10 cellular contexts compared by ENCODE assay signal in the genomic region with DNA sequence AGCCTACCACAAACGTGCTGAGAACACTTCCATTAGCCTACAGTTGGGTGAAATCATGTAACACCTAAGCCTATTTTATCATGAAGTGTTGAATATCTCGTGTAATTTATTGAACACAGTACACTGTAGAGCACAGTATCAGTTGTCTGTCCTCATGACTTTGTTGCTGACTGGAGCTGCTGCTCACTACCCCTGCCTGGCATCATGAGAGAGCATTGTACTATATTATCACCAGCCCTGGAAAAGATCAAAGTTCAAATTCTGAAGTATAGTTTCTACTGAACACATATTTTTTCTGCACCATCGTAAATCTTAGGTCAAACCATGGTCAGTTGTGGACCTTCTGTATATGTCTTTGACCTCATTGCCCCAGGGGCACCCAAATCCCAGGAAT.
A peak's percentile ranks its signal among the peaks of the same experiment; 100 is the strongest.
DNase-seq lines count a peak whose midpoint lies in the region; ATAC-seq and TF ChIP-seq lines count a peak whose summit lies in the region.
"Had no signal": no experiment of that assay in that cellular context is flagged by ENCODE, and none has a peak within 500 bp of the region (broad histone marks: within the 10 kb centered on the region; RNA-seq: fewer than 3 reads in every experiment).

No MANE protein-coding gene starts in this region.

- intact Hi-C loops in right cardiac atrium (cut with DNase I) (loop anchor here (5.0 to 10.0 kb wide), 3 partner anchors 35 to 518 kb away; no protein-coding TSS in a partner anchor), prostate gland (cut with DNase I) (loop anchor here (1.0 to 5.0 kb wide), 3 partner anchors 35 to 411 kb away; a partner anchor contains a TSS)

- peak overlapping the region; percentile 20 for H2AFZ ChIP-seq in ACC112 (ENCODE audit: low read length, unreplicated experiment)
- H2AFZ ChIP-seq in SK-N-SH (ENCODE audit: low read depth), result peak overlapping the region; percentile 73; the same call in 1 of the 2 replicates

- TF ChIP-seq CTCF in SK-N-SH (IDR thresholded peaks at IDR 0.05), result no peak
- no peak for TF ChIP-seq CTCF in prostate gland (IDR thresholded peaks at IDR 0.05)

- H3K9ac ChIP-seq in SK-N-SH, result peak overlapping the region; percentile 34; the same call in 1 of the 2 replicates

- peaks cover 16% of the 10 kb centered on the region for H3F3A ChIP-seq in SK-N-SH (replicated peaks; ENCODE audit: insufficient read depth)

- H3K4me1 ChIP-seq in ACC112 (ENCODE audit: control insufficient read depth, insufficient read depth, low read length, unreplicated experiment) (peaks cover 27% of the 10 kb centered on the region), SK-N-SH (ENCODE audit: control insufficient read depth in 1 of 2, insufficient read depth in 2 of 2, low read depth in 1 of 2, low read length in 1 of 2) (peaks cover 0 to 21% of the 10 kb centered on the region in 2 experiments), right cardiac atrium (ENCODE audit: control insufficient read depth, insufficient read depth, low read length) (peaks cover 7% of the 10 kb centered on the region), prostate gland (replicated peaks) (peaks cover 18% of the 10 kb centered on the region)
- H3K4me1 ChIP-seq: Peyer's patch had no signal

- peak overlapping the region; percentile 89 for H3K27ac ChIP-seq in ACC112 (ENCODE audit: low read depth, low read length)
- H3K27ac ChIP-seq in SK-N-SH (ENCODE audit: low read depth in 2 of 2, low read length in 1 of 2), result peak overlapping the region in 1 of 2 experiments; percentile 97; a peak in 2 of 4 replicates
- peak overlapping the region; percentile 65 for H3K27ac ChIP-seq in right cardiac atrium (ENCODE audit: low read length)
- peak overlapping the region; percentile 76 to 90 for H3K27ac ChIP-seq in prostate gland
- H3K27ac ChIP-seq: Peyer's patch, WERI-Rb-1 had no signal

- POLR2A ChIA-PET in SK-N-SH (lab: Yijun Ruan, JAX), result no interaction called here

- TF ChIP-seq RAD21 in SK-N-SH (IDR thresholded peaks at IDR 0.05; ENCODE audit: low read length), result no peak

- no peak for TF ChIP-seq POLR2A in prostate gland (IDR thresholded peaks at IDR 0.05)

- WGBS in SK-N-SH (ENCODE audit: low lambda C conversion rate), result 47% methylated on average over 3 of the region's 3 CpGs
- WGBS in right cardiac atrium, result 33% methylated on average over 3 of the region's 3 CpGs
- 53% methylated on average over 3 of the region's 3 CpGs for WGBS in prostate gland

- no peaks in the 10 kb centered on the region for H4K20me1 ChIP-seq in SK-N-SH (ENCODE audit: insufficient read depth)

- no peak for TF ChIP-seq EP300 in SK-N-SH (IDR thresholded peaks at IDR 0.05; ENCODE audit: borderline replicate concordance in 1 of 2, low read depth in 1 of 2, low read length in 1 of 2)

- CTCF ChIA-PET in SK-N-SH (lab: Yijun Ruan, JAX), result interaction anchor here (0.9 to 4.7 kb wide), 32 partner anchors 11 to 548 kb away, joined by 3 to 61 read pairs (median 5); a partner anchor contains a TSS

- H3K9me3 ChIP-seq in SK-N-SH (no peaks in the 10 kb centered on the region), right cardiac atrium (ENCODE audit: control insufficient read depth, low read length) (peaks cover 3% of the 10 kb centered on the region), prostate gland (no peaks in the 10 kb centered on the region)
- H3K9me3 ChIP-seq: Peyer's patch had no signal

- ATAC-seq in right cardiac atrium (peak; percentile 28 to 61), GM19463 (IDR thresholded peaks at IDR 0.05; ENCODE audit: unreplicated experiment) (no peak), HG02678 (IDR thresholded peaks at IDR 0.05; ENCODE audit: unreplicated experiment) (no peak)

- H3K36me3 ChIP-seq in ACC112 (ENCODE audit: insufficient read depth, low read length) (no peaks in the 10 kb centered on the region), SK-N-SH (replicated peaks in 1 of 2; ENCODE audit: control insufficient read depth in 1 of 2, insufficient read depth in 2 of 2, low read length in 1 of 2) (no peaks in the 10 kb centered on the region), prostate gland (no peaks in the 10 kb centered on the region)
- H3K36me3 ChIP-seq: Peyer's patch, WERI-Rb-1 had no signal

- peak overlapping the region; percentile 34 for H3K4me2 ChIP-seq in SK-N-SH

- H3K4me3 ChIP-seq in ACC112 (ENCODE audit: low read depth, low read length) (peak overlapping the region; percentile 3; the same call in 1 of the 2 replicates), SK-N-SH (ENCODE audit: low read depth in 2 of 2, low read length in 1 of 2) (no peak overlapping the region), right cardiac atrium (ENCODE audit: low read length) (no peak overlapping the region), prostate gland (no peak overlapping the region)
- H3K4me3 ChIP-seq: Peyer's patch had no signal

- H3K79me2 ChIP-seq in ACC112 (ENCODE audit: control insufficient read depth, insufficient read depth, low read length, unreplicated experiment), result no peaks in the 10 kb centered on the region
- no peaks in the 10 kb centered on the region for H3K79me2 ChIP-seq in SK-N-SH (ENCODE audit: insufficient read depth)

- H3K27me3 ChIP-seq in ACC112 (ENCODE audit: insufficient read depth, low read length) (no peaks in the 10 kb centered on the region), SK-N-SH (ENCODE audit: insufficient read depth) (no peaks in the 10 kb centered on the region), right cardiac atrium (ENCODE audit: control insufficient read depth, insufficient read depth) (no peaks in the 10 kb centered on the region), prostate gland (replicated peaks; ENCODE audit: insufficient read depth) (no peaks in the 10 kb centered on the region)
- H3K27me3 ChIP-seq: Peyer's patch had no signal

- H3K9me2 ChIP-seq in SK-N-SH, result no peaks in the 10 kb centered on the region

- DNase-seq in SK-N-SH, result no peak
- no peak for DNase-seq in right cardiac atrium
- no peak for DNase-seq in prostate gland (ENCODE audit: low spot score)
- DNase-seq in activated naive CD4-positive, alpha-beta T cell treated with Interleukin-2 at 50 U/mL for 16 hours, result no peak
- no peak for DNase-seq in 8988T

TF ChIP-seq in SK-N-SH, 30 proteins besides CTCF, POLR2A, EP300 and RAD21 (continues in another document):
- no peak for TF ChIP-seq GABPA (IDR thresholded peaks at IDR 0.05; ENCODE audit: low read depth)
- TF ChIP-seq SIN3A (IDR thresholded peaks at IDR 0.05; ENCODE audit: borderline replicate concordance, low read depth, low read length), result no peak
- TF ChIP-seq RCOR1 (IDR thresholded peaks at IDR 0.05; ENCODE audit: low read length), result no peak
- TF ChIP-seq TAF1 (IDR thresholded peaks at IDR 0.05; ENCODE audit: borderline replicate concordance, low read depth, low read length), result no peak
- TF ChIP-seq TEAD4 (IDR thresholded peaks at IDR 0.05; ENCODE audit: borderline replicate concordance, insufficient read depth), result no peak
- TF ChIP-seq RXRA (IDR thresholded peaks at IDR 0.05; ENCODE audit: borderline replicate concordance, low read depth), result no peak
- TF ChIP-seq TCF12 (IDR thresholded peaks at IDR 0.05), result no peak
- TF ChIP-seq, protein P1, sequence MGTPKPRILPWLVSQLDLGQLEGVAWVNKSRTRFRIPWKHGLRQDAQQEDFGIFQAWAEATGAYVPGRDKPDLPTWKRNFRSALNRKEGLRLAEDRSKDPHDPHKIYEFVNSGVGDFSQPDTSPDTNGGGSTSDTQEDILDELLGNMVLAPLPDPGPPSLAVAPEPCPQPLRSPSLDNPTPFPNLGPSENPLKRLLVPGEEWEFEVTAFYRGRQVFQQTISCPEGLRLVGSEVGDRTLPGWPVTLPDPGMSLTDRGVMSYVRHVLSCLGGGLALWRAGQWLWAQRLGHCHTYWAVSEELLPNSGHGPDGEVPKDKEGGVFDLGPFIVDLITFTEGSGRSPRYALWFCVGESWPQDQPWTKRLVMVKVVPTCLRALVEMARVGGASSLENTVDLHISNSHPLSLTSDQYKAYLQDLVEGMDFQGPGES (IDR thresholded peaks at IDR 0.05; ENCODE audit: low read depth, low read length), result no peak
- no peak for TF ChIP-seq MEF2A (IDR thresholded peaks at IDR 0.05; ENCODE audit: borderline replicate concordance, low read depth)
- no peak for TF ChIP-seq NFIC (IDR thresholded peaks at IDR 0.05; ENCODE audit: borderline replicate concordance)
- TF ChIP-seq, protein P2, sequence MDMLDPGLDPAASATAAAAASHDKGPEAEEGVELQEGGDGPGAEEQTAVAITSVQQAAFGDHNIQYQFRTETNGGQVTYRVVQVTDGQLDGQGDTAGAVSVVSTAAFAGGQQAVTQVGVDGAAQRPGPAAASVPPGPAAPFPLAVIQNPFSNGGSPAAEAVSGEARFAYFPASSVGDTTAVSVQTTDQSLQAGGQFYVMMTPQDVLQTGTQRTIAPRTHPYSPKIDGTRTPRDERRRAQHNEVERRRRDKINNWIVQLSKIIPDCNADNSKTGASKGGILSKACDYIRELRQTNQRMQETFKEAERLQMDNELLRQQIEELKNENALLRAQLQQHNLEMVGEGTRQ (IDR thresholded peaks at IDR 0.05; ENCODE audit: borderline replicate concordance, low read depth, low read length), result no peak
- no peak for TF ChIP-seq POLR2AphosphoS5 (IDR thresholded peaks at IDR 0.05; ENCODE audit: low read depth, low read length)
- no peak for TF ChIP-seq ELF1 (IDR thresholded peaks at IDR 0.05)
- TF ChIP-seq, protein P3, sequence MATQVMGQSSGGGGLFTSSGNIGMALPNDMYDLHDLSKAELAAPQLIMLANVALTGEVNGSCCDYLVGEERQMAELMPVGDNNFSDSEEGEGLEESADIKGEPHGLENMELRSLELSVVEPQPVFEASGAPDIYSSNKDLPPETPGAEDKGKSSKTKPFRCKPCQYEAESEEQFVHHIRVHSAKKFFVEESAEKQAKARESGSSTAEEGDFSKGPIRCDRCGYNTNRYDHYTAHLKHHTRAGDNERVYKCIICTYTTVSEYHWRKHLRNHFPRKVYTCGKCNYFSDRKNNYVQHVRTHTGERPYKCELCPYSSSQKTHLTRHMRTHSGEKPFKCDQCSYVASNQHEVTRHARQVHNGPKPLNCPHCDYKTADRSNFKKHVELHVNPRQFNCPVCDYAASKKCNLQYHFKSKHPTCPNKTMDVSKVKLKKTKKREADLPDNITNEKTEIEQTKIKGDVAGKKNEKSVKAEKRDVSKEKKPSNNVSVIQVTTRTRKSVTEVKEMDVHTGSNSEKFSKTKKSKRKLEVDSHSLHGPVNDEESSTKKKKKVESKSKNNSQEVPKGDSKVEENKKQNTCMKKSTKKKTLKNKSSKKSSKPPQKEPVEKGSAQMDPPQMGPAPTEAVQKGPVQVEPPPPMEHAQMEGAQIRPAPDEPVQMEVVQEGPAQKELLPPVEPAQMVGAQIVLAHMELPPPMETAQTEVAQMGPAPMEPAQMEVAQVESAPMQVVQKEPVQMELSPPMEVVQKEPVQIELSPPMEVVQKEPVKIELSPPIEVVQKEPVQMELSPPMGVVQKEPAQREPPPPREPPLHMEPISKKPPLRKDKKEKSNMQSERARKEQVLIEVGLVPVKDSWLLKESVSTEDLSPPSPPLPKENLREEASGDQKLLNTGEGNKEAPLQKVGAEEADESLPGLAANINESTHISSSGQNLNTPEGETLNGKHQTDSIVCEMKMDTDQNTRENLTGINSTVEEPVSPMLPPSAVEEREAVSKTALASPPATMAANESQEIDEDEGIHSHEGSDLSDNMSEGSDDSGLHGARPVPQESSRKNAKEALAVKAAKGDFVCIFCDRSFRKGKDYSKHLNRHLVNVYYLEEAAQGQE (IDR thresholded peaks at IDR 0.05; ENCODE audit: low read depth, low read length), result no peak

Comparison
In these comparisons a context has a peak if more than half of its experiments do, and no peak if none do; other contexts are left out.
1. ATAC-seq: peak in right cardiac atrium (2 of 2); none in GM19463 (single experiment) and HG02678 (single experiment).